ENCODE assay signal across 17 cellular contexts in genomic region chr1:51584021-51584420, GRCh38. TPM values are rescaled to one million over a fixed set of nuclear protein-coding genes. Genes with fewer than 3 reads are reported as not detected.
A peak's percentile ranks its signal among the peaks of the same experiment; 100 is the strongest.
DNase-seq lines count a peak whose midpoint lies in the region; ATAC-seq, FAIRE-seq and TF ChIP-seq lines count a peak whose summit lies in the region.
"Had no signal": no experiment of that assay in that cellular context is flagged by ENCODE, and none has a peak within 500 bp of the region (broad histone marks: within the 10 kb centered on the region; RNA-seq: fewer than 3 reads in every experiment).

No MANE protein-coding gene starts in this region.

- H3K27ac Mint-ChIP-seq in astrocyte (ENCODE audit: unreplicated experiment) = no peak overlapping the region
- no peak overlapping the region for H3K27ac Mint-ChIP-seq in activated T-helper 17 cell treated with anti-CD3 and anti-CD28 coated beads, Interleukin-2, amount 50 U/mL, for 72 hours
- H3K27ac Mint-ChIP-seq: B cell; CD4-positive, CD25-positive, alpha-beta regulatory T cell had no signal

- no peak for FAIRE-seq in astrocyte (lab: Jason Lieb, UNC)

- no peak overlapping the region for H3K4me3 ChIP-seq in astrocyte (ENCODE audit: insufficient read depth, low read depth, low read length)
- H3K4me3 ChIP-seq in tibial nerve = no peak overlapping the region

- peaks cover 8% of the 10 kb centered on the region for H3K4me1 ChIP-seq in astrocyte (ENCODE audit: insufficient read depth, low read length)
- H3K4me1 ChIP-seq in tibial nerve = peaks cover 0 to 19% (median 0%) of the 10 kb centered on the region in 4 donors
- H3K4me1 ChIP-seq: Caco-2 had no signal

- H3K9me3 ChIP-seq in astrocyte (ENCODE audit: insufficient read depth, low read depth, low read length) (no peaks in the 10 kb centered on the region), tibial nerve (no peaks in the 10 kb centered on the region)
- H3K9me3 ChIP-seq: Caco-2 had no signal

- no peaks in the 10 kb centered on the region for H3K27me3 Mint-ChIP-seq in astrocyte (ENCODE audit: low read depth, unreplicated experiment)
- H3K27me3 Mint-ChIP-seq in activated T-helper 17 cell treated with anti-CD3 and anti-CD28 coated beads, Interleukin-2, amount 50 U/mL, for 72 hours = no peaks in the 10 kb centered on the region
- H3K27me3 Mint-ChIP-seq: B cell; CD4-positive, CD25-positive, alpha-beta regulatory T cell had no signal

- H4K20me1 ChIP-seq in astrocyte (ENCODE audit: insufficient read depth, low read length) = no peaks in the 10 kb centered on the region

- no peaks in the 10 kb centered on the region for H3K79me2 ChIP-seq in astrocyte (ENCODE audit: insufficient read depth, low read length)

- no peak for ATAC-seq in activated T-helper 17 cell treated with anti-CD3 and anti-CD28 coated beads, Interleukin-2, amount 50 U/mL, for 72 hours (replicated peaks)
- ATAC-seq in HG03432 (IDR thresholded peaks at IDR 0.05; ENCODE audit: unreplicated experiment) = no peak

- TF ChIP-seq EP300 in tibial nerve (IDR thresholded peaks at IDR 0.05) = no peak

- DNase-seq in astrocyte (ENCODE audit: low read depth) (no peak), midbrain (lab: John Stamatoyannopoulos, UW) (peak; percentile 8), tibial nerve (ENCODE audit: low spot score in 2 of 2) (no peak), NCI-H146 treated with DMSO at 0.1 percent for 48 hours (lab: John Stamatoyannopoulos, UW; ENCODE audit: unreplicated experiment) (no peak)
- DNase-seq: Caco-2; CD4-positive, CD25-positive, alpha-beta regulatory T cell; DMS153; H7; MM.1S; NCI-H1092 treated with DMSO at 0.1 percent for 48 hours; NCI-H1694 treated with DMSO at 0.1 percent for 48 hours; NCI-H69; SIG-M5 had no signal

- WGBS in tibial nerve, 2 donors = 78 to 83% methylated on average over 5 of the region's 5 CpGs

- no peak for TF ChIP-seq CTCF in astrocyte (IDR thresholded peaks at IDR 0.05; ENCODE audit: insufficient read depth, low read depth, low read length)
- TF ChIP-seq CTCF in tibial nerve (IDR thresholded peaks at IDR 0.05) = no peak

- H3K4me3 Mint-ChIP-seq in astrocyte (ENCODE audit: unreplicated experiment) = no peak overlapping the region
- H3K4me3 Mint-ChIP-seq in activated T-helper 17 cell treated with anti-CD3 and anti-CD28 coated beads, Interleukin-2, amount 50 U/mL, for 72 hours = no peak overlapping the region
- H3K4me3 Mint-ChIP-seq: B cell; CD4-positive, CD25-positive, alpha-beta regulatory T cell had no signal

- peak overlapping the region; percentile 6 for H3K4me2 ChIP-seq in astrocyte (ENCODE audit: low read length)

- H3K36me3 Mint-ChIP-seq in astrocyte (ENCODE audit: low read depth, unreplicated experiment) = no peaks in the 10 kb centered on the region
- no peaks in the 10 kb centered on the region for H3K36me3 Mint-ChIP-seq in activated T-helper 17 cell treated with anti-CD3 and anti-CD28 coated beads, Interleukin-2, amount 50 U/mL, for 72 hours (ENCODE audit: low read depth)
- H3K36me3 Mint-ChIP-seq: CD4-positive, CD25-positive, alpha-beta regulatory T cell had no signal

- H3K9me3 Mint-ChIP-seq in astrocyte (ENCODE audit: unreplicated experiment) = peaks cover 2% of the 10 kb centered on the region
- no peaks in the 10 kb centered on the region for H3K9me3 Mint-ChIP-seq in activated T-helper 17 cell treated with anti-CD3 and anti-CD28 coated beads, Interleukin-2, amount 50 U/mL, for 72 hours

- TF ChIP-seq POLR2A in tibial nerve (IDR thresholded peaks at IDR 0.05) = no peak

- no peaks in the 10 kb centered on the region for H3K4me1 Mint-ChIP-seq in astrocyte (ENCODE audit: low read depth, unreplicated experiment)
- no peaks in the 10 kb centered on the region for H3K4me1 Mint-ChIP-seq in activated T-helper 17 cell treated with anti-CD3 and anti-CD28 coated beads, Interleukin-2, amount 50 U/mL, for 72 hours

- no peak overlapping the region for H3K9ac ChIP-seq in astrocyte (ENCODE audit: low read length)

- no peak overlapping the region for H3K27ac ChIP-seq in astrocyte (ENCODE audit: low read depth, low read length)
- peak overlapping the region; percentile 69 for H3K27ac ChIP-seq in cingulate gyrus (ENCODE audit: low read depth, low read length)
- H3K27ac ChIP-seq in tibial nerve = peak overlapping the region; percentile 52 to 86 (median 70)

- H3K36me3 ChIP-seq in astrocyte (ENCODE audit: insufficient read depth, low read length) = no peaks in the 10 kb centered on the region
- no peaks in the 10 kb centered on the region for H3K36me3 ChIP-seq in tibial nerve

- H2AFZ ChIP-seq in astrocyte (ENCODE audit: low read depth, low read length) = no peak overlapping the region

- H3K27me3 ChIP-seq in astrocyte (ENCODE audit: insufficient read depth, low read length) (no peaks in the 10 kb centered on the region), tibial nerve (no peaks in the 10 kb centered on the region)

RNA-seq across cellular contexts. Expression of gene OSBPL9, which starts 32.9 kb away (rescaled TPM):
- total RNA-seq in astrocyte (115 and 117 TPM in 2 replicates), tibial nerve (100 to 1,000 TPM in 2 of 4 donors, 10 to 100 TPM in 2; 86.1 to 132 (median 96.9) TPM)
- 10 to 100 TPM; 42.9 to 47.6 TPM for total RNA-seq in activated T-helper 17 cell treated with anti-CD3 and anti-CD28 coated beads, Interleukin-2, amount 50 U/mL, for 72 hours
